Comparison of ENCODE assay signal across 8 cellular contexts in the genomic region with DNA sequence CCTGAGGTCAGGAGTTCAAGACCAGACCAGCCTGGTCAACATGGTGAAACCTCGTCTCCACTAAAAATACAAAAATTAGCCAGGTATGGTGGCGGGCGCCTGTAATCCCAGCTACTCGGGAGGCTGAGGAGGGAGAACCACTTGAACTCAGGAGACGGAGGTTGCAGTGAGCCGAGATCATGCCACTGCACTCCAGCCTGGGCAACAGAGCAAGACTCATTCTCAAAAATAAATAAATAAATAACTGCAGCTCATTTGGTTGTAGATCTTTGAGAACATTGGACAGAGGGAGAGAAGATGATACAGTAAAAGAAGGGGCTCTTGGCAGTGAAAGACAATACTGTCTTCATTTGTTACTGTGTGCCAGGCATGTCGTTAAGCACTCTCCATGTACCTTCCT. TPM values are rescaled to one million over a fixed set of nuclear protein-coding genes. Genes with fewer than 3 reads are reported as not detected.
A peak's percentile ranks its signal among the peaks of the same experiment; 100 is the strongest.
DNase-seq lines count a peak whose midpoint lies in the region; TF ChIP-seq lines count a peak whose summit lies in the region.
"Not testable (repeated sequence)": the region's sequence is repeated elsewhere in the genome, so short reads cannot be mapped to it uniquely, and the experiment has no call there.

No MANE protein-coding gene starts in this region.

- H3K4me2 ChIP-seq in parathyroid adenoma (ENCODE audit: low read length): peak overlapping the region; percentile 28

- not testable (repeated sequence) for H3K9ac ChIP-seq in HUES6 (ENCODE audit: low read length); parathyroid adenoma

- H3K36me3 ChIP-seq in Caco-2 (ENCODE audit: control insufficient read depth, insufficient read depth, low read length); parathyroid adenoma (ENCODE audit: control insufficient read depth, insufficient read depth, low read length): not testable (repeated sequence)
- H3K36me3 ChIP-seq in HUES6 (ENCODE audit: control insufficient read depth, insufficient read depth, low read length) (peaks cover 43% of the 10 kb centered on the region), SJSA1 (peaks cover 52% of the 10 kb centered on the region), brain microvascular endothelial cell (replicated peaks) (peaks cover 22% of the 10 kb centered on the region), cardiac muscle cell (peaks cover 10% of the 10 kb centered on the region), mesodermal cell (ENCODE audit: control insufficient read depth, insufficient read depth, low read length) (peaks cover 67% of the 10 kb centered on the region)

- not testable (repeated sequence) for H2AFZ ChIP-seq in parathyroid adenoma

- DNase-seq in Caco-2; SJSA1 (ENCODE audit: low read depth in 1 of 2, low spot score in 2 of 2); brain microvascular endothelial cell; cardiac muscle cell (ENCODE audit: low read depth in 1 of 2, low spot score in 1 of 2); type B pancreatic cell (ENCODE audit: extremely low spot score, unreplicated experiment): not testable (repeated sequence)

- H3K79me2 ChIP-seq in parathyroid adenoma: not testable (repeated sequence)

- not testable (repeated sequence) for TF ChIP-seq CTCF in Caco-2 (IDR thresholded peaks at IDR 0.05; ENCODE audit: insufficient read depth in 1 of 2, low read depth in 1 of 2, low read length in 1 of 2, severe bottlenecking in 1 of 2, unreplicated experiment in 1 of 2); brain microvascular endothelial cell (IDR thresholded peaks at IDR 0.05; ENCODE audit: low read depth, low read length, missing control alignments); cardiac muscle cell (IDR thresholded peaks at IDR 0.05; ENCODE audit: low read depth, low read length); parathyroid adenoma (IDR thresholded peaks at IDR 0.05); type B pancreatic cell (conservative IDR thresholded peaks at IDR 0.05)

- not testable (repeated sequence) for H3K4me3 ChIP-seq in Caco-2 (ENCODE audit: low read depth, low read length); HUES6 (ENCODE audit: low read depth, low read length); SJSA1; brain microvascular endothelial cell (ENCODE audit: low read depth, low read length); cardiac muscle cell; mesodermal cell (ENCODE audit: extremely low read depth, insufficient read depth, low read length, poor library complexity, severe bottlenecking); parathyroid adenoma (ENCODE audit: low read depth, low read length)

- H3K27ac ChIP-seq in HUES6 (ENCODE audit: low read depth, low read length) (peak overlapping the region; percentile 40; the same call in 1 of the 2 replicates), SJSA1 (peak overlapping the region; percentile 6; the same call in 1 of the 2 replicates), brain microvascular endothelial cell (peak overlapping the region; percentile 61), cardiac muscle cell (peak overlapping the region; percentile 52), mesodermal cell (ENCODE audit: low read depth, low read length, severe bottlenecking) (peak overlapping the region; percentile 68)
- H3K27ac ChIP-seq in parathyroid adenoma: not testable (repeated sequence)

- CTCF ChIA-PET in Caco-2 (lab: Charles Lee): not testable (repeated sequence)

- H3K27me3 ChIP-seq in Caco-2 (replicated peaks; ENCODE audit: control insufficient read depth, insufficient read depth, low read length); HUES6 (ENCODE audit: control insufficient read depth, insufficient read depth, low read length); SJSA1 (replicated peaks); brain microvascular endothelial cell (replicated peaks); cardiac muscle cell; parathyroid adenoma (ENCODE audit: control insufficient read depth, insufficient read depth, low read length): not testable (repeated sequence)

- H3K4me1 ChIP-seq in Caco-2 (peaks cover 28% of the 10 kb centered on the region), SJSA1 (replicated peaks) (peaks cover 18% of the 10 kb centered on the region), mesodermal cell (ENCODE audit: control insufficient read depth, insufficient read depth, low read length, poor library complexity, severe bottlenecking) (peaks cover 15% of the 10 kb centered on the region)
- not testable (repeated sequence) for H3K4me1 ChIP-seq in HUES6 (ENCODE audit: control insufficient read depth, insufficient read depth, low read length); cardiac muscle cell (ENCODE audit: low read depth); parathyroid adenoma

- peaks cover 17% of the 10 kb centered on the region for H3K36me3 Mint-ChIP-seq in Caco-2 (ENCODE audit: insufficient read depth, unreplicated experiment)
- peaks cover 18% of the 10 kb centered on the region for H3K36me3 Mint-ChIP-seq in type B pancreatic cell

- H3K4me3 Mint-ChIP-seq in Caco-2 (ENCODE audit: unreplicated experiment); type B pancreatic cell: not testable (repeated sequence)

- POLR2A ChIA-PET in Caco-2 (lab: Charles Lee): not testable (repeated sequence)

- in situ Hi-C loops in brain microvascular endothelial cell (cut with HindIII; ENCODE audit: low pct_ligation_motif_present, low sequenced_read_pairs): not testable (repeated sequence)

- H3K27me3 Mint-ChIP-seq in Caco-2 (ENCODE audit: insufficient read depth, unreplicated experiment); type B pancreatic cell: not testable (repeated sequence)

- intact Hi-C loops in Caco-2 (cut with micrococcal nuclease; ENCODE audit: unreplicated experiment): not testable (repeated sequence)

- not testable (repeated sequence) for H3K9me3 ChIP-seq in Caco-2; HUES6 (ENCODE audit: control insufficient read depth, insufficient read depth, low read depth, low read length); SJSA1 (replicated peaks); cardiac muscle cell (ENCODE audit: low read depth); mesodermal cell (ENCODE audit: control insufficient read depth, low read length); parathyroid adenoma (ENCODE audit: control insufficient read depth, low read length)

- H3K9me3 Mint-ChIP-seq in Caco-2 (ENCODE audit: unreplicated experiment); type B pancreatic cell: not testable (repeated sequence)

- WGBS in mesodermal cell (ENCODE audit: insufficient coverage in 2 of 2), 2 experiments: 100% methylated on average over 2 to 3 of the region's 7 CpGs

- H3K27ac Mint-ChIP-seq in Caco-2 (ENCODE audit: unreplicated experiment) (peak overlapping the region; percentile 46), type B pancreatic cell (peak overlapping the region; percentile 36)

- not testable (repeated sequence) for BruUV-seq in Caco-2 (replicated peaks; lab: Mats Ljungman, UMichigan)

- H3K4me1 Mint-ChIP-seq in Caco-2 (ENCODE audit: low read depth, unreplicated experiment): peaks cover 10% of the 10 kb centered on the region
- H3K4me1 Mint-ChIP-seq in type B pancreatic cell (ENCODE audit: unreplicated experiment): not testable (repeated sequence)

RNA-seq across cellular contexts. Expression of a gene that starts 7.0 kb away (rescaled TPM):
- 49.8 and 52.8 TPM in 2 replicates for total RNA-seq in Caco-2 (2022)
- total RNA-seq in SJSA1 (2014; rRNA removed; shearing (Covaris generic)): 45.4 and 54.4 TPM in 2 replicates
- total RNA-seq in cardiac muscle cell: 36.8 and 45.7 TPM in 2 replicates
- 33.8 and 53.2 TPM in 2 replicates for polyA plus RNA-seq in cardiac muscle cell
- polyA plus RNA-seq in mesodermal cell (2013, experiment 1 of 2): 37.3 TPM
- 31.7 TPM for polyA plus RNA-seq in mesodermal cell (2013, experiment 2 of 2)
- 76.2 and 85.1 TPM in 2 replicates for total RNA-seq in type B pancreatic cell (ENCODE audit: low replicate concordance)

RNA-seq across cellular contexts. Expression of a gene that starts 28.1 kb away (rescaled TPM):
- 9.8 and 12.1 TPM in 2 replicates for total RNA-seq in Caco-2 (2022)
- 2.9 and 5.8 TPM in 2 replicates for total RNA-seq in SJSA1 (2014; rRNA removed; shearing (Covaris generic))
- total RNA-seq in cardiac muscle cell: 5.1 TPM in 2 replicates
- 4.6 and 7.0 TPM in 2 replicates for polyA plus RNA-seq in cardiac muscle cell
- polyA plus RNA-seq in mesodermal cell (2013, experiment 1 of 2): 24.9 TPM
- polyA plus RNA-seq in mesodermal cell (2013, experiment 2 of 2): 22.8 TPM
- total RNA-seq in type B pancreatic cell (ENCODE audit: low replicate concordance): 17.2 and 23.3 TPM in 2 replicates
